Comparison of ENCODE assay signal across 14 cellular contexts in the genomic region with DNA sequence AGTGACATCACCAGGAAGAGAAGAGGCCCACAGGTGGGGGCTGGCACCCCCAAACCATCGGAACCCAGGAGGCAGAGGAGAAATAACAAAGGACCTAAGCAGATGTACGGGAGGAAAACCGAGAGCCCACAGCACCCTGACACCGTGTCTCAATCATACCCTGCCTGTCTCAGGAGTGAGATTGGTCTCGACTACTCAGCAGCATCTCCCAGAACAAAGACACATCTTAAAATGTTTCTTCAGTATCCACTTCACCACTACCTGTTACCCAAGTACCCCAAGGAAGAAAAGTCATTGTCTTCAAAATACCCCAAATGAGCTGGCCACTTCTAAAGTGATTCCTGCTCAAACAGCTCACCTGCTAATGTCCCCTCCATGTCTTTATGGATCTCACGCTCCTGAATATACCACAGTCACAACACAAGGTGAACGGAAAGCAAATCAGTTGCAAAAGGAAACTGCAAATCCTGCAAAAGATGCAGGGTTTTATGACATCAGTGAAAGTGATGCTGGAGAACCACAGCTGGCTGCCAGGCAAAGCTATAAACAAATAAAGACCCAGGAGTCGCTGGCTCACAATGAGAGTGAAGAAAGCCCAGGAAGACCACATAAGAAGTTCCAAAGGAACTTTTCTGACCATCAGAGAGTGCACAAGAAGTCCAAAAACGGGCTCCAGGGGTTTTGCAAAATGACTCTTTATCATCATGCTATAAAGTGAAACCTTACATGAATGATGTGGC. TPM values are rescaled to one million over a fixed set of nuclear protein-coding genes. Genes with fewer than 3 reads are reported as not detected.
DNase-seq lines count a peak whose midpoint lies in the region; ATAC-seq, FAIRE-seq and TF ChIP-seq lines count a peak whose summit lies in the region.
"Had no signal": no experiment of that assay in that cellular context is flagged by ENCODE, and none has a peak within 500 bp of the region (broad histone marks: within the 10 kb centered on the region; RNA-seq: fewer than 3 reads in every experiment).

No MANE protein-coding gene starts in this region.

- no peaks in the 10 kb centered on the region for H3K27me3 ChIP-seq in CD4-positive, CD25-positive, alpha-beta regulatory T cell (ENCODE audit: control insufficient read depth, insufficient read depth, low read length)
- H3K27me3 ChIP-seq in small intestine (ENCODE audit: control insufficient read depth in 2 of 2, insufficient read depth in 2 of 2, low read length in 2 of 2): no peaks in the 10 kb centered on the region
- H3K27me3 ChIP-seq: right lobe of liver had no signal

- WGBS in small intestine, 3 donors: 52 to 62% (median 59%) methylated on average over 9 of the region's 9 CpGs

- H3K4me3 ChIP-seq in CD4-positive, CD25-positive, alpha-beta regulatory T cell (ENCODE audit: low read depth, low read length): peak overlapping the region; percentile 57
- H3K4me3 ChIP-seq in small intestine (ENCODE audit: low read depth in 1 of 2, low read length in 2 of 2): no peak overlapping the region
- H3K4me3 ChIP-seq: right lobe of liver had no signal

- peaks cover 0 to 5% (median 0%) of the 10 kb centered on the region in 7 donors for H3K9me3 Mint-ChIP-seq in CD4-positive, CD25-positive, alpha-beta regulatory T cell
- no peaks in the 10 kb centered on the region for H3K9me3 Mint-ChIP-seq in activated T-helper 1 cell treated with anti-CD3 and anti-CD28 coated beads, Interleukin-12 subunit alpha, Interleukin-12 subunit beta, Interleukin-2, Interleukin-4 antibody, amounts not matched to agents 30 ng/mL and 10 ng/mL and 1 ng/mL, durations not matched to agents 14 hours and 24 hours and 36 hours
- H3K9me3 Mint-ChIP-seq: dendritic cell treated with granulocyte-macrophage colony-stimulating factor and Interleukin-4, amounts not matched to agents 40 ng/mL and 50 ng/mL, for 4 days had no signal

- peaks cover 27% of the 10 kb centered on the region for H3K36me3 Mint-ChIP-seq in CD4-positive, CD25-positive, alpha-beta regulatory T cell
- peaks cover 27% of the 10 kb centered on the region for H3K36me3 Mint-ChIP-seq in activated T-helper 1 cell treated with anti-CD3 and anti-CD28 coated beads, Interleukin-12 subunit alpha, Interleukin-12 subunit beta, Interleukin-2, Interleukin-4 antibody, amounts not matched to agents 30 ng/mL and 10 ng/mL and 1 ng/mL, durations not matched to agents 14 hours and 24 hours and 36 hours (ENCODE audit: low read depth)

- ATAC-seq in CD4-positive, CD25-positive, alpha-beta regulatory T cell (ENCODE audit: low read depth in 2 of 2): peak in 1 of 2 donors; percentile 29
- ATAC-seq in GM18907 (IDR thresholded peaks at IDR 0.05; ENCODE audit: unreplicated experiment): no peak
- ATAC-seq: right lobe of liver had no signal

- H3K27ac Mint-ChIP-seq in CD4-positive, CD25-positive, alpha-beta regulatory T cell: no peak overlapping the region
- no peak overlapping the region for H3K27ac Mint-ChIP-seq in activated T-helper 1 cell treated with anti-CD3 and anti-CD28 coated beads, Interleukin-12 subunit alpha, Interleukin-12 subunit beta, Interleukin-2, Interleukin-4 antibody, amounts not matched to agents 30 ng/mL and 10 ng/mL and 1 ng/mL, durations not matched to agents 14 hours and 24 hours and 36 hours
- H3K27ac Mint-ChIP-seq: IgD-negative memory B cell, mesothelial cell of epicardium had no signal

- H3K4me1 Mint-ChIP-seq in CD4-positive, CD25-positive, alpha-beta regulatory T cell: peaks cover 21 to 61% (median 41%) of the 10 kb centered on the region in 4 donors
- peaks cover 31% of the 10 kb centered on the region for H3K4me1 Mint-ChIP-seq in activated T-helper 1 cell treated with anti-CD3 and anti-CD28 coated beads, Interleukin-12 subunit alpha, Interleukin-12 subunit beta, Interleukin-2, Interleukin-4 antibody, amounts not matched to agents 30 ng/mL and 10 ng/mL and 1 ng/mL, durations not matched to agents 14 hours and 24 hours and 36 hours (ENCODE audit: low read depth)

- H3K27ac ChIP-seq in CD4-positive, CD25-positive, alpha-beta regulatory T cell (ENCODE audit: insufficient read depth, low read length, poor library complexity, severe bottlenecking): peak overlapping the region; percentile 52
- H3K27ac ChIP-seq in small intestine (ENCODE audit: low read depth in 1 of 2, low read length in 1 of 2): no peak overlapping the region
- H3K27ac ChIP-seq: right lobe of liver had no signal

- TF ChIP-seq CTCF in GM13977 (IDR thresholded peaks at IDR 0.05; ENCODE audit: extremely low read depth, insufficient read depth, missing control alignments): no peak

- H3K4me3 Mint-ChIP-seq in CD4-positive, CD25-positive, alpha-beta regulatory T cell: no peak overlapping the region
- no peak overlapping the region for H3K4me3 Mint-ChIP-seq in activated T-helper 1 cell treated with anti-CD3 and anti-CD28 coated beads, Interleukin-12 subunit alpha, Interleukin-12 subunit beta, Interleukin-2, Interleukin-4 antibody, amounts not matched to agents 30 ng/mL and 10 ng/mL and 1 ng/mL, durations not matched to agents 14 hours and 24 hours and 36 hours
- H3K4me3 Mint-ChIP-seq: dendritic cell treated with granulocyte-macrophage colony-stimulating factor and Interleukin-4, amounts not matched to agents 40 ng/mL and 50 ng/mL, for 4 days; mesothelial cell of epicardium had no signal

- intact Hi-C loops in activated T-helper 1 cell treated with anti-CD3 and anti-CD28 coated beads, Interleukin-12 subunit alpha, Interleukin-12 subunit beta, Interleukin-2, Interleukin-4 antibody, amounts not matched to agents 30 ng/mL and 10 ng/mL and 1 ng/mL, durations not matched to agents 14 hours and 24 hours and 36 hours (cut with micrococcal nuclease): loop anchor here (1.0 to 5.0 kb wide), 8 partner anchors 14 to 138 kb away; partner anchors contain the start of gene ARFGEF2

- no peaks in the 10 kb centered on the region for H3K27me3 Mint-ChIP-seq in CD4-positive, CD25-positive, alpha-beta regulatory T cell
- H3K27me3 Mint-ChIP-seq in activated T-helper 1 cell treated with anti-CD3 and anti-CD28 coated beads, Interleukin-12 subunit alpha, Interleukin-12 subunit beta, Interleukin-2, Interleukin-4 antibody, amounts not matched to agents 30 ng/mL and 10 ng/mL and 1 ng/mL, durations not matched to agents 14 hours and 24 hours and 36 hours (ENCODE audit: insufficient read depth): no peaks in the 10 kb centered on the region
- H3K27me3 Mint-ChIP-seq: dendritic cell treated with granulocyte-macrophage colony-stimulating factor and Interleukin-4, amounts not matched to agents 40 ng/mL and 50 ng/mL, for 4 days had no signal

- no peaks in the 10 kb centered on the region for H3K9me3 ChIP-seq in CD4-positive, CD25-positive, alpha-beta regulatory T cell (ENCODE audit: control insufficient read depth in 2 of 2, low read length in 2 of 2)
- H3K9me3 ChIP-seq in small intestine (ENCODE audit: control insufficient read depth, low read depth): no peaks in the 10 kb centered on the region
- H3K9me3 ChIP-seq: right lobe of liver had no signal

- no peak for FAIRE-seq in small intestine (lab: Jason Lieb, UNC)
- FAIRE-seq: D721Med had no signal

- H3K4me1 ChIP-seq in CD4-positive, CD25-positive, alpha-beta regulatory T cell (ENCODE audit: control insufficient read depth, insufficient read depth, low read length, poor library complexity, severe bottlenecking): peaks cover 66% of the 10 kb centered on the region
- no peaks in the 10 kb centered on the region for H3K4me1 ChIP-seq in small intestine (ENCODE audit: control insufficient read depth in 2 of 2, insufficient read depth in 1 of 2, low read depth in 1 of 2, low read length in 1 of 2)
- H3K4me1 ChIP-seq: right lobe of liver had no signal

- peaks cover 33% of the 10 kb centered on the region for H3K36me3 ChIP-seq in CD4-positive, CD25-positive, alpha-beta regulatory T cell (ENCODE audit: control insufficient read depth, insufficient read depth, low read length)
- no peaks in the 10 kb centered on the region for H3K36me3 ChIP-seq in small intestine (ENCODE audit: control insufficient read depth in 2 of 2, insufficient read depth in 2 of 2, low read length in 2 of 2)
- H3K36me3 ChIP-seq: right lobe of liver had no signal

- in situ Hi-C loops in GM13977 (cut with MboI; ENCODE audit: low pct_unique_long_range_greater_than_20kb, low sequenced_read_pairs, unreplicated experiment): no loop called here

- no peak for DNase-seq in CD4-positive, CD25-positive, alpha-beta regulatory T cell
- DNase-seq in GM13977 (ENCODE audit: low spot score): peak; percentile 33
- peak; percentile 45 for DNase-seq in activated T-helper 1 cell treated with anti-CD3 and anti-CD28 coated beads, Interleukin-12 subunit alpha, Interleukin-12 subunit beta, Interleukin-2, Interleukin-4 antibody, amounts not matched to agents 30 ng/mL and 10 ng/mL and 1 ng/mL, durations not matched to agents 14 hours and 24 hours and 36 hours (ENCODE audit: low spot score)
- DNase-seq in left kidney (ENCODE audit: low read depth, low spot score): peak; percentile 36
- DNase-seq in NCI-H2171 treated with DMSO at 0.1 percent for 48 hours (lab: John Stamatoyannopoulos, UW): no peak
- DNase-seq in middle frontal gyrus (ENCODE audit: extremely low spot score, low spot score): no peak
- no peak for DNase-seq in small intestine
- DNase-seq: NCI-H446, right lobe of liver had no signal

RNA-seq across cellular contexts. Expression of gene PREX1, which starts 44.1 kb away (rescaled TPM):
- total RNA-seq in CD4-positive, CD25-positive, alpha-beta regulatory T cell: 264 TPM
- 10 to 100 TPM; 40.8 to 58.5 (median 50.1) TPM for polyA plus RNA-seq in CD4-positive, CD25-positive, alpha-beta regulatory T cell
- 68.2 and 69.4 TPM in 2 replicates for total RNA-seq in activated T-helper 1 cell treated with anti-CD3 and anti-CD28 coated beads, Interleukin-12 subunit alpha, Interleukin-12 subunit beta, Interleukin-2, Interleukin-4 antibody, amounts not matched to agents 30 ng/mL and 10 ng/mL and 1 ng/mL, durations not matched to agents 14 hours and 24 hours and 36 hours
- polyA plus RNA-seq in small intestine: 1 to 10 TPM; 1.8 to 8.3 (median 7.6) TPM

Comparison
In these comparisons a context has a peak if more than half of its experiments do, and no peak if none do; other contexts are left out.
1. DNase-seq: peak in GM13977 (single experiment), activated T-helper 1 cell treated with anti-CD3 and anti-CD28 coated beads, Interleukin-12 subunit alpha, Interleukin-12 subunit beta, Interleukin-2, Interleukin-4 antibody, amounts not matched to agents 30 ng/mL and 10 ng/mL and 1 ng/mL, durations not matched to agents 14 hours and 24 hours and 36 hours (single experiment) and left kidney (single experiment); none in CD4-positive, CD25-positive, alpha-beta regulatory T cell (0 of 3), NCI-H2171 treated with DMSO at 0.1 percent for 48 hours (single experiment), middle frontal gyrus (single experiment) and small intestine (single experiment).